In genomic region chr9:137295313-137296213, GRCh38 we compare ENCODE assay signal across 9 cellular contexts. TPM values are rescaled to one million over a fixed set of nuclear protein-coding genes. Genes with fewer than 3 reads are reported as not detected.
DNase-seq lines count a peak whose midpoint lies in the region; ATAC-seq and TF ChIP-seq lines count a peak whose summit lies in the region.
"Had no signal": no experiment of that assay in that cellular context is flagged by ENCODE, and none has a peak within 500 bp of the region (broad histone marks: within the 10 kb centered on the region; RNA-seq: fewer than 3 reads in every experiment).

No MANE protein-coding gene starts in this region.

- TF ChIP-seq EP300 in gastroesophageal sphincter (IDR thresholded peaks at IDR 0.05) = no peak

- H3K27me3 Mint-ChIP-seq in activated T-helper 17 cell treated with anti-CD3 and anti-CD28 coated beads, Interleukin-2, amount 50 U/mL, for 72 hours = peaks cover 25% of the 10 kb centered on the region

- H3K4me1 Mint-ChIP-seq in activated T-helper 17 cell treated with anti-CD3 and anti-CD28 coated beads, Interleukin-2, amount 50 U/mL, for 72 hours = peaks cover 5% of the 10 kb centered on the region

- H3K36me3 ChIP-seq in gastroesophageal sphincter (no peaks in the 10 kb centered on the region), psoas muscle (ENCODE audit: insufficient read depth in 1 of 2, low read depth in 1 of 2) (no peaks in the 10 kb centered on the region)

- WGBS in gastroesophageal sphincter (ENCODE audit: low coverage in 1 of 2), 2 donors = no CpG with 5 or more reads among the region's 120 CpGs
- WGBS in psoas muscle, 3 donors = 1% methylated on average over 45 to 120 of the region's 120 CpGs

- intact Hi-C loops in psoas muscle (cut with DNase I) = loop anchor here (2.0 to 10.0 kb wide), 3 partner anchors 111 to 229 kb away; no protein-coding TSS in a partner anchor

- peak; percentile 86 for ATAC-seq in activated T-helper 17 cell treated with anti-CD3 and anti-CD28 coated beads, Interleukin-2, amount 50 U/mL, for 72 hours (replicated peaks)
- ATAC-seq in gastroesophageal sphincter (peak; percentile 58), psoas muscle (peak; percentile 55 to 78 (median 73)), HG02623 (IDR thresholded peaks at IDR 0.05; ENCODE audit: unreplicated experiment) (no peak), GM21526 (IDR thresholded peaks at IDR 0.05; ENCODE audit: low FRiP score, unreplicated experiment) (no peak)

- peak; percentile 84 for TF ChIP-seq CTCF in LNCaP clone FGC (IDR thresholded peaks at IDR 0.05; ENCODE audit: control insufficient read depth, extremely low read depth, insufficient read depth)
- peak in 3 of 4 experiments; percentile 66 to 81 (median 76) for TF ChIP-seq CTCF in gastroesophageal sphincter (IDR thresholded peaks at IDR 0.05)
- peak; percentile 77 for TF ChIP-seq CTCF in psoas muscle (IDR thresholded peaks at IDR 0.05)

- no peak overlapping the region for H3K27ac Mint-ChIP-seq in activated T-helper 17 cell treated with anti-CD3 and anti-CD28 coated beads, Interleukin-2, amount 50 U/mL, for 72 hours
- H3K27ac Mint-ChIP-seq: activated naive CD8-positive, alpha-beta T cell had no signal

- peaks cover 87% of the 10 kb centered on the region for H3K27me3 ChIP-seq in gastroesophageal sphincter
- H3K27me3 ChIP-seq in psoas muscle (ENCODE audit: insufficient read depth in 3 of 3, low read length in 2 of 3) = peaks cover 0 to 74% (median 32%) of the 10 kb centered on the region in 3 donors

- DNase-seq in NCI-H510A treated with DMSO at 0.1 percent for 48 hours (lab: John Stamatoyannopoulos, UW) = peak; percentile 18
- DNase-seq in NCI-H510A (lab: John Stamatoyannopoulos, UW) = no peak
- DNase-seq in LNCaP clone FGC (ENCODE audit: low read depth) = no peak
- DNase-seq in psoas muscle = no peak

- TF ChIP-seq POLR2A in gastroesophageal sphincter (IDR thresholded peaks at IDR 0.05) = no peak

- H3K4me3 ChIP-seq in LNCaP clone FGC (ENCODE audit: low read depth, low read length) (no peak overlapping the region), gastroesophageal sphincter (peak overlapping the region in 1 of 2 donors; percentile 50), psoas muscle (peak overlapping the region; percentile 59)

- H3K36me3 Mint-ChIP-seq in activated T-helper 17 cell treated with anti-CD3 and anti-CD28 coated beads, Interleukin-2, amount 50 U/mL, for 72 hours (ENCODE audit: low read depth) = no peaks in the 10 kb centered on the region
- H3K36me3 Mint-ChIP-seq: activated naive CD8-positive, alpha-beta T cell had no signal

- H3K4me1 ChIP-seq in gastroesophageal sphincter (peaks cover 0 to 47% (median 8%) of the 10 kb centered on the region in 3 donors), psoas muscle (peaks cover 3% of the 10 kb centered on the region)

- no peaks in the 10 kb centered on the region for H3K9me3 Mint-ChIP-seq in activated T-helper 17 cell treated with anti-CD3 and anti-CD28 coated beads, Interleukin-2, amount 50 U/mL, for 72 hours

- H3K27ac ChIP-seq in gastroesophageal sphincter (peak overlapping the region in 3 of 4 donors; percentile 58 to 76 (median 73)), psoas muscle (peak overlapping the region; percentile 58)

- H3K4me3 Mint-ChIP-seq in activated T-helper 17 cell treated with anti-CD3 and anti-CD28 coated beads, Interleukin-2, amount 50 U/mL, for 72 hours = no peak overlapping the region

- H3K9me3 ChIP-seq in gastroesophageal sphincter = no peaks in the 10 kb centered on the region
- H3K9me3 ChIP-seq in psoas muscle = no peaks in the 10 kb centered on the region

RNA-seq across cellular contexts. Expression of gene NRARP, which starts 6.5 kb away (rescaled TPM):
- total RNA-seq in activated T-helper 17 cell treated with anti-CD3 and anti-CD28 coated beads, Interleukin-2, amount 50 U/mL, for 72 hours = under 1 TPM; 0.66 to 0.86 TPM
- 10 to 100 TPM in 1 of 4 donors, 1 to 10 TPM in 3; 3.8 to 11.3 (median 4.3) TPM for total RNA-seq in gastroesophageal sphincter
- 1 to 10 TPM; 3.5 to 7.5 (median 5.3) TPM for total RNA-seq in psoas muscle
- polyA plus RNA-seq in psoas muscle = 1 to 10 TPM in 1 of 3 donors, under 1 TPM in 2; 0.73 to 1.4 (median 0.91) TPM

RNA-seq across cellular contexts. Expression of gene TOR4A, which starts 18.0 kb away (rescaled TPM):
- 10 to 100 TPM in 1 of 2 donors, 1 to 10 TPM in 1; 4.9 to 11.5 TPM for total RNA-seq in activated T-helper 17 cell treated with anti-CD3 and anti-CD28 coated beads, Interleukin-2, amount 50 U/mL, for 72 hours
- total RNA-seq in gastroesophageal sphincter = 1 to 10 TPM; 4.7 to 7.4 (median 6.9) TPM
- total RNA-seq in psoas muscle = 1 to 10 TPM; 1.7 to 2.3 (median 2.1) TPM
- 1 to 10 TPM in 2 of 3 donors, under 1 TPM in 1; 0.77 to 2.3 (median 1.1) TPM for polyA plus RNA-seq in psoas muscle

RNA-seq across cellular contexts. Expression of gene NELFB, which starts 40.4 kb away (rescaled TPM):
- total RNA-seq in activated T-helper 17 cell treated with anti-CD3 and anti-CD28 coated beads, Interleukin-2, amount 50 U/mL, for 72 hours = 10 to 100 TPM; 43.6 to 78.0 TPM
- total RNA-seq in gastroesophageal sphincter (10 to 100 TPM; 36.9 to 58.8 (median 45.2) TPM), psoas muscle (10 to 100 TPM; 39.1 to 53.7 (median 42.8) TPM)
- 10 to 100 TPM; 43.2 to 74.3 (median 58.5) TPM for polyA plus RNA-seq in psoas muscle

RNA-seq across cellular contexts. Expression of gene STPG3, which starts 44.5 kb away (rescaled TPM):
- not detected for total RNA-seq in activated T-helper 17 cell treated with anti-CD3 and anti-CD28 coated beads, Interleukin-2, amount 50 U/mL, for 72 hours
- not detected for total RNA-seq in gastroesophageal sphincter
- total RNA-seq in psoas muscle = not detected
- polyA plus RNA-seq in psoas muscle = under 1 TPM in 1 of 3 donors, not detected in 2; 0.08 TPM

RNA-seq across cellular contexts. Expression of gene TUBB4B, which starts 54.5 kb away (rescaled TPM):
- total RNA-seq in activated T-helper 17 cell treated with anti-CD3 and anti-CD28 coated beads, Interleukin-2, amount 50 U/mL, for 72 hours = 100 to 1,000 TPM; 232 to 372 TPM
- total RNA-seq in gastroesophageal sphincter (100 to 1,000 TPM; 220 to 488 (median 265) TPM), psoas muscle (100 to 1,000 TPM; 111 to 273 (median 230) TPM)
- 100 to 1,000 TPM; 350 to 838 (median 389) TPM for polyA plus RNA-seq in psoas muscle

Comparison
In these comparisons a context has a peak if more than half of its experiments do, and no peak if none do; other contexts are left out.
1. ATAC-seq: peak in activated T-helper 17 cell treated with anti-CD3 and anti-CD28 coated beads, Interleukin-2, amount 50 U/mL, for 72 hours (single experiment), gastroesophageal sphincter (single experiment) and psoas muscle (4 of 4); none in HG02623 (single experiment) and GM21526 (single experiment).
2. Peak in every context shown above with its lines, with median percentiles within 50 percentile points of each other: CTCF ChIP-seq.